Comparison of ENCODE assay signal across 8 cellular contexts in the genomic region with DNA sequence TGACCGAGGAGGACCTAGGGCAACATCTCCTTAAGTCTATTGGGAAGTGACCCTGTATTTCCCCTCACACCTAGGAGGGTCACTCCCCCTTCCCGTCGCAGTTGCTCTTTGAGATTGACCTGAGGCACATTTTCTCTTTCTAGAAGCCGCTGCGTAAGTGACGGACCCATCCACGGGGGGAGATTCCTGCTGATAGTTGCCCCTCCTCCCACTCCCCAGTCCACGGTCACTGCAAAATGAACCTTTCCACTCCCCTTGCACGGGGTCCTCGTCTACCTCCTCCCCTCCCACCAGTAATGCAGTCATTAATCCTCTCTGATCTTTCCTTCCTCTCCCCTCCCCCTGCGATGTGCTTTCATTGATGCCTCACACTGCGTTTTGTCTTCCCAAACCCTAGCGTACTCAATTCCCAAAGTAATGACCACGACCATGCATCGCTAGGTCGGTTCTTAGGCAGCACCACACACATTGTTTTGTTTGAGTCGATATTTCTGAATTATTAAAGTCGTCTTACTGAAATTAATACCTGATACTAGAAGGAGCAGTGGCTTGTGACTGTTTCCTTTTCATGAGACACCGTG. TPM values are rescaled to one million over a fixed set of nuclear protein-coding genes. Genes with fewer than 3 reads are reported as not detected.
DNase-seq lines count a peak whose midpoint lies in the region; ATAC-seq, FAIRE-seq and TF ChIP-seq lines count a peak whose summit lies in the region.

No MANE protein-coding gene starts in this region.

- TF ChIP-seq POLR2A in A549 (IDR thresholded peaks at IDR 0.05; ENCODE audit: low read length) (peak; percentile 27; the same call in 1 of the 2 replicates), suprapubic skin (IDR thresholded peaks at IDR 0.05) (no peak)

- CTCF ChIA-PET in A549 (lab: Yijun Ruan, JAX) = interaction anchor here (1.2 to 1.3 kb wide), 2 partner anchors 32 to 81 kb away, joined by 3 to 8 read pairs; a partner anchor contains a TSS
- CTCF ChIA-PET in activated CD4-positive, alpha-beta memory T cell treated with anti-CD3 and anti-CD28 coated beads for 36 hours (lab: Charles Lee) = interaction anchor here (1.3 to 1.5 kb wide), 2 partner anchors 81 to 291 kb away, joined by 3 to 7 read pairs; a partner anchor contains a TSS

- no peak for FAIRE-seq in A549 (lab: Jason Lieb, UNC)

- no peaks in the 10 kb centered on the region for H3K9me3 Mint-ChIP-seq in activated CD4-positive, alpha-beta memory T cell treated with anti-CD3 and anti-CD28 coated beads for 36 hours

- H3K4me3 Mint-ChIP-seq in activated CD4-positive, alpha-beta memory T cell treated with anti-CD3 and anti-CD28 coated beads for 36 hours = peak overlapping the region; percentile 89

- H3K27me3 Mint-ChIP-seq in activated CD4-positive, alpha-beta memory T cell treated with anti-CD3 and anti-CD28 coated beads for 36 hours = no peaks in the 10 kb centered on the region

- peaks cover 10% of the 10 kb centered on the region for H3K36me3 Mint-ChIP-seq in activated CD4-positive, alpha-beta memory T cell treated with anti-CD3 and anti-CD28 coated beads for 36 hours

- H3K27ac ChIP-seq in A549 (peak overlapping the region; percentile 91 to 99), suprapubic skin (peak overlapping the region; percentile 91)

- peak overlapping the region; percentile 94 for H3K4me2 ChIP-seq in A549

- no peak for TF ChIP-seq RAD21 in A549 (conservative IDR thresholded peaks at IDR 0.05 in 1 of 2, IDR thresholded peaks at IDR 0.05 in 1 of 2)

- POLR2A ChIA-PET in A549 (lab: Yijun Ruan, JAX) = interaction anchor here (1.0 to 2.4 kb wide), 8 partner anchors 14 to 113 kb away, joined by 3 to 33 read pairs (median 4); a partner anchor contains a TSS
- POLR2A ChIA-PET in activated CD4-positive, alpha-beta memory T cell treated with anti-CD3 and anti-CD28 coated beads for 36 hours (lab: Charles Lee) = interaction anchor here (1.0 to 2.1 kb wide), 4 partner anchors 32 to 293 kb away, joined by 3 to 14 read pairs (median 5); a partner anchor contains a TSS

- peaks cover 39% of the 10 kb centered on the region for H3K4me1 Mint-ChIP-seq in activated CD4-positive, alpha-beta memory T cell treated with anti-CD3 and anti-CD28 coated beads for 36 hours (ENCODE audit: low read depth)

- peak overlapping the region; percentile 70 for H3K4me3 ChIP-seq in A549
- H3K4me3 ChIP-seq in mucosa of stomach (ENCODE audit: low read length) = peak overlapping the region; percentile 95
- peak overlapping the region; percentile 66 for H3K4me3 ChIP-seq in suprapubic skin

- H3K9ac ChIP-seq in mucosa of stomach (ENCODE audit: low read length) = peak overlapping the region; percentile 99

- TF ChIP-seq CTCF in A549 (IDR thresholded peaks at IDR 0.05) (no peak), suprapubic skin (IDR thresholded peaks at IDR 0.05) (no peak)

- H3K36me3 ChIP-seq in mucosa of stomach (ENCODE audit: control insufficient read depth, insufficient read depth, low read length) = no peaks in the 10 kb centered on the region
- H3K36me3 ChIP-seq in suprapubic skin = no peaks in the 10 kb centered on the region

- no peaks in the 10 kb centered on the region for H3K27me3 ChIP-seq in mucosa of stomach (ENCODE audit: control insufficient read depth, insufficient read depth, low read length)
- no peaks in the 10 kb centered on the region for H3K27me3 ChIP-seq in suprapubic skin

- whole genome bisulfite sequencing in A549 (ENCODE audit: missing lambda C conversion rate) = 1% methylated on average over 19 of the region's 19 CpGs
- under 1% methylated on average over 18 of the region's 19 CpGs for WGBS in suprapubic skin

- ATAC-seq in A549 (peak; percentile 54 to 62), GM18499 (IDR thresholded peaks at IDR 0.05; ENCODE audit: insufficient read depth, unreplicated experiment) (peak; percentile 7), HG02884 (IDR thresholded peaks at IDR 0.05; ENCODE audit: unreplicated experiment) (peak; percentile 11), esophagus mucosa (peak; percentile 28)

- TF ChIP-seq EP300 in A549 (IDR thresholded peaks at IDR 0.05) = no peak
- no peak for TF ChIP-seq EP300 in suprapubic skin (IDR thresholded peaks at IDR 0.05)

- intact Hi-C loops in activated CD4-positive, alpha-beta memory T cell treated with anti-CD3 and anti-CD28 coated beads for 36 hours (cut with micrococcal nuclease) = loop anchor here (1.0 to 10.0 kb wide), 8 partner anchors 29 to 1171 kb away; a partner anchor contains a TSS

- DNase-seq in A549 (ENCODE audit: low read depth in 1 of 2, low spot score in 1 of 2) (peak; percentile 33 to 69), NCI-H146 treated with DMSO at 0.1 percent for 48 hours (lab: John Stamatoyannopoulos, UW; ENCODE audit: unreplicated experiment) (peak; percentile 42), suprapubic skin (ENCODE audit: low spot score in 2 of 2) (no peak)
- DNase-seq in activated CD4-positive, alpha-beta memory T cell treated with anti-CD3 and anti-CD28 coated beads for 36 hours = peak; percentile 49

- H3K9me3 ChIP-seq in A549 (no peaks in the 10 kb centered on the region), mucosa of stomach (ENCODE audit: control insufficient read depth, low read length) (no peaks in the 10 kb centered on the region), suprapubic skin (no peaks in the 10 kb centered on the region)

- H3K27ac Mint-ChIP-seq in activated CD4-positive, alpha-beta memory T cell treated with anti-CD3 and anti-CD28 coated beads for 36 hours = peak overlapping the region; percentile 87

- H3K4me1 ChIP-seq in A549 (peaks cover 24% of the 10 kb centered on the region; the same call in 2 of the 3 replicates), mucosa of stomach (ENCODE audit: control insufficient read depth, insufficient read depth, low read length) (peaks cover 6% of the 10 kb centered on the region), suprapubic skin (peaks cover 43% of the 10 kb centered on the region)

TF ChIP-seq in A549, 52 proteins besides CTCF, POLR2A, EP300 and RAD21:
- no peak for TF ChIP-seq CHD4 (IDR thresholded peaks at IDR 0.05; ENCODE audit: borderline replicate concordance)
- TF ChIP-seq JUN (IDR thresholded peaks at IDR 0.05) = 0 out of 5 replicates have a peak, but pooled peaks of 1 of the 2 experiments have one; percentile 6
- TF ChIP-seq EHMT2 (IDR thresholded peaks at IDR 0.05; ENCODE audit: low read depth) = no peak

RNA-seq across cellular contexts. Expression of a gene that starts 0.8 kb away (rescaled TPM):
- polyA plus RNA-seq in A549 (2011; rRNA removed) = 52.7 and 58.8 TPM in 2 replicates
- 12.2 and 19.5 TPM in 2 replicates for polyA plus RNA-seq in A549 (2012; cell fraction: cytosol; rRNA removed)
- polyA plus RNA-seq in A549 (2012; cell fraction: nucleus; rRNA removed) = 18.6 and 32.7 TPM in 2 replicates
- polyA plus RNA-seq in A549 (2017; fragmentation: RNase III; extraction: RNeasy Plus Mini Kit Qiagen cat#74134 plus additional on column Dnase treatment) = 20.3 to 23.1 TPM (median 20.9 TPM) in 3 replicates
- polyA minus RNA-seq in A549 (2011; rRNA and poly(A)+ RNA removed) = 160 TPM in 2 replicates
- total RNA-seq in activated CD4-positive, alpha-beta memory T cell treated with anti-CD3 and anti-CD28 coated beads for 36 hours = 10 to 100 TPM; 59.0 to 61.0 TPM
- total RNA-seq in esophagus mucosa = 26.9 TPM
- 10 to 100 TPM; 22.3 to 61.4 (median 25.7) TPM for total RNA-seq in suprapubic skin

Comparison
In these comparisons a context has a peak if more than half of its experiments do, and no peak if none do; other contexts are left out.
1. ATAC-seq: peak in every context shown above with its lines; median percentile 58 in A549; 28 in esophagus mucosa; 11 in HG02884; 7 in GM18499.
2. DNase-seq: peak in A549 (2 of 2), NCI-H146 treated with DMSO at 0.1 percent for 48 hours (single experiment) and activated CD4-positive, alpha-beta memory T cell treated with anti-CD3 and anti-CD28 coated beads for 36 hours (single experiment); none in suprapubic skin (0 of 2).
3. Peak in every context shown above with its lines, with median percentiles within 50 percentile points of each other: H3K4me3 ChIP-seq.